Comparison of ENCODE assay signal across 14 cellular contexts in genomic region chr3:97778152-97778551, GRCh38. TPM values are rescaled to one million over a fixed set of nuclear protein-coding genes. Genes with fewer than 3 reads are reported as not detected.
DNase-seq lines count a peak whose midpoint lies in the region; ATAC-seq and TF ChIP-seq lines count a peak whose summit lies in the region.
"Had no signal": no experiment of that assay in that cellular context is flagged by ENCODE, and none has a peak within 500 bp of the region (broad histone marks: within the 10 kb centered on the region; RNA-seq: fewer than 3 reads in every experiment).

No MANE protein-coding gene starts in this region.

- no peaks in the 10 kb centered on the region for H4K20me1 ChIP-seq in GM23338 (replicated peaks; ENCODE audit: insufficient read depth)

- H3K4me3 Mint-ChIP-seq in GM23338 = no peak overlapping the region
- H3K4me3 Mint-ChIP-seq: CD14-positive monocyte; CD8-positive, alpha-beta T cell had no signal

- H3K36me3 Mint-ChIP-seq in GM23338 (ENCODE audit: low read depth) = peaks cover 11% of the 10 kb centered on the region; the same call in 2 of the 3 replicates

- no peak for DNase-seq in GM23338 (ENCODE audit: low spot score)
- DNase-seq in adipocyte (ENCODE audit: low read depth) = peak; percentile 7
- peak; percentile 23 for DNase-seq in fibroblast of villous mesenchyme (ENCODE audit: low read depth)
- DNase-seq in SIG-M5 (lab: John Stamatoyannopoulos, UW) = no peak
- DNase-seq in NOMO-1 (lab: John Stamatoyannopoulos, UW; ENCODE audit: unreplicated experiment in 2 of 2) = no peak
- no peak for DNase-seq in WERI-Rb-1
- DNase-seq: CD8-positive, alpha-beta T cell; COR-L47; DND-41; GDM1 had no signal

- no peak overlapping the region for H3K9ac ChIP-seq in adipocyte (ENCODE audit: low read length)

- no peaks in the 10 kb centered on the region for H3K9me3 Mint-ChIP-seq in GM23338
- H3K9me3 Mint-ChIP-seq: CD8-positive, alpha-beta T cell had no signal

- H3K27ac Mint-ChIP-seq in GM23338 = peak overlapping the region; percentile 53; the same call in 1 of the 2 replicates
- H3K27ac Mint-ChIP-seq: CD14-positive monocyte; CD8-positive, alpha-beta T cell had no signal

- H3K4me1 ChIP-seq in GM23338 (ENCODE audit: insufficient read depth) (no peaks in the 10 kb centered on the region), adipocyte (ENCODE audit: control insufficient read depth, insufficient read depth, low read length) (no peaks in the 10 kb centered on the region), mesodermal cell (ENCODE audit: control insufficient read depth, insufficient read depth, low read length, poor library complexity, severe bottlenecking) (no peaks in the 10 kb centered on the region)

- ATAC-seq in GM23338 (no peak), GM19452 (IDR thresholded peaks at IDR 0.05; ENCODE audit: unreplicated experiment) (no peak)
- ATAC-seq: CD8-positive, alpha-beta T cell had no signal

- H3F3A ChIP-seq in GM23338 (replicated peaks; ENCODE audit: low read depth) = no peaks in the 10 kb centered on the region

- H3K4me3 ChIP-seq in GM23338 = no peak overlapping the region
- no peak overlapping the region for H3K4me3 ChIP-seq in adipocyte (ENCODE audit: low read length)
- H3K4me3 ChIP-seq in fibroblast of villous mesenchyme (ENCODE audit: low read depth, low read length) = no peak overlapping the region
- no peak overlapping the region for H3K4me3 ChIP-seq in mesodermal cell (ENCODE audit: extremely low read depth, insufficient read depth, low read length, poor library complexity, severe bottlenecking)
- no peak overlapping the region for H3K4me3 ChIP-seq in WERI-Rb-1 (ENCODE audit: low read depth, low read length)

- no peaks in the 10 kb centered on the region for H3K27me3 ChIP-seq in GM23338 (ENCODE audit: insufficient read depth)
- no peaks in the 10 kb centered on the region for H3K27me3 ChIP-seq in adipocyte (replicated peaks; ENCODE audit: control insufficient read depth, insufficient read depth, low read length)
- H3K27me3 ChIP-seq in WERI-Rb-1 (ENCODE audit: insufficient read depth, low read depth, severe bottlenecking) = no peaks in the 10 kb centered on the region

- TF ChIP-seq CTCF in GM23338 (conservative IDR thresholded peaks at IDR 0.05; ENCODE audit: low read depth in 2 of 2) = no peak
- TF ChIP-seq CTCF in fibroblast of villous mesenchyme (IDR thresholded peaks at IDR 0.05; ENCODE audit: insufficient read depth, low read depth, low read length) = no peak
- no peak for TF ChIP-seq CTCF in WERI-Rb-1 (IDR thresholded peaks at IDR 0.05; ENCODE audit: low read depth, low read length)

- no peak overlapping the region for H3K4me2 ChIP-seq in GM23338

- H3K79me2 ChIP-seq in GM23338 (replicated peaks; ENCODE audit: insufficient read depth) = peaks cover 8% of the 10 kb centered on the region; the same call in 1 of the 2 replicates

- H3K36me3 ChIP-seq in GM23338 (ENCODE audit: insufficient read depth) (no peaks in the 10 kb centered on the region), adipocyte (ENCODE audit: control insufficient read depth, insufficient read depth, low read length, severe bottlenecking) (no peaks in the 10 kb centered on the region), mesodermal cell (ENCODE audit: control insufficient read depth, insufficient read depth, low read length) (no peaks in the 10 kb centered on the region), WERI-Rb-1 (peaks cover 20% of the 10 kb centered on the region)

- H3K9me3 ChIP-seq in adipocyte (ENCODE audit: control insufficient read depth, low read length) (no peaks in the 10 kb centered on the region), mesodermal cell (ENCODE audit: control insufficient read depth, low read length) (no peaks in the 10 kb centered on the region), WERI-Rb-1 (ENCODE audit: severe bottlenecking) (no peaks in the 10 kb centered on the region)

- H3K27me3 Mint-ChIP-seq in GM23338 (ENCODE audit: insufficient read depth, low read depth, poor library complexity) = no peaks in the 10 kb centered on the region

- H3K27ac ChIP-seq in GM23338 (ENCODE audit: low read depth) (no peak overlapping the region), mesodermal cell (ENCODE audit: low read depth, low read length, severe bottlenecking) (peak overlapping the region; percentile 18), WERI-Rb-1 (no peak overlapping the region)
- H3K27ac ChIP-seq: 22Rv1 had no signal

- no peaks in the 10 kb centered on the region for H3K9me2 ChIP-seq in GM23338 (ENCODE audit: insufficient read depth)

- H2AFZ ChIP-seq in GM23338 = no peak overlapping the region

- H3K4me1 Mint-ChIP-seq in GM23338 = no peaks in the 10 kb centered on the region

TF ChIP-seq in GM23338, 12 proteins besides CTCF, POLR2A, EP300 and RAD21 (continues in another document):
- no peak for TF ChIP-seq EZH2phosphoT487 (IDR thresholded peaks at IDR 0.05; ENCODE audit: unreplicated experiment)
- no peak for TF ChIP-seq POLR2AphosphoS5 (IDR thresholded peaks at IDR 0.05; ENCODE audit: low read depth)
- no peak for TF ChIP-seq STAT1 (IDR thresholded peaks at IDR 0.05; ENCODE audit: unreplicated experiment)
- TF ChIP-seq NANOG (IDR thresholded peaks at IDR 0.05; ENCODE audit: borderline replicate concordance) = no peak
- TF ChIP-seq JUNB (IDR thresholded peaks at IDR 0.05; ENCODE audit: unreplicated experiment) = no peak
- no peak for TF ChIP-seq ZNF462 (CRISPR knock-in tag; IDR thresholded peaks at IDR 0.05)
- no peak for TF ChIP-seq ZNF114 (CRISPR knock-in tag; IDR thresholded peaks at IDR 0.05)

RNA-seq across cellular contexts. Expression of gene ARL6, which starts 13.6 kb away (rescaled TPM):
- 9.8 and 13.0 TPM in 2 replicates for total RNA-seq in GM23338 (2014; rRNA removed; shearing (Covaris generic))
- polyA plus RNA-seq in GM23338 (2016; fragmentation: Nextera tagmentation; extraction: Ambion mirVana) = 8.6 and 10.9 TPM in 2 replicates
- total RNA-seq in fibroblast of villous mesenchyme = 6.4 and 17.3 TPM in 2 replicates
- polyA plus RNA-seq in mesodermal cell (2013, experiment 1 of 2) = 8.6 TPM
- 7.5 TPM for polyA plus RNA-seq in mesodermal cell (2013, experiment 2 of 2)

RNA-seq across cellular contexts. Expression of gene CRYBG3, which starts 43.7 kb away (rescaled TPM):
- 6.3 and 8.9 TPM in 2 replicates for total RNA-seq in GM23338 (2014; rRNA removed; shearing (Covaris generic))
- polyA plus RNA-seq in GM23338 (2016; fragmentation: Nextera tagmentation; extraction: Ambion mirVana) = 1.9 and 2.3 TPM in 2 replicates
- total RNA-seq in fibroblast of villous mesenchyme = 17.1 and 22.9 TPM in 2 replicates
- 3.9 TPM for polyA plus RNA-seq in mesodermal cell (2013, experiment 1 of 2)
- 5.1 TPM for polyA plus RNA-seq in mesodermal cell (2013, experiment 2 of 2)

Comparison
In these comparisons a context has a peak if more than half of its experiments do, and no peak if none do; other contexts are left out.
1. DNase-seq: peak in adipocyte (single experiment) and fibroblast of villous mesenchyme (single experiment); none in GM23338 (single experiment), SIG-M5 (single experiment), NOMO-1 (0 of 2) and WERI-Rb-1 (single experiment).